ENCODE assay signal across 2 cellular contexts in the genomic region with DNA sequence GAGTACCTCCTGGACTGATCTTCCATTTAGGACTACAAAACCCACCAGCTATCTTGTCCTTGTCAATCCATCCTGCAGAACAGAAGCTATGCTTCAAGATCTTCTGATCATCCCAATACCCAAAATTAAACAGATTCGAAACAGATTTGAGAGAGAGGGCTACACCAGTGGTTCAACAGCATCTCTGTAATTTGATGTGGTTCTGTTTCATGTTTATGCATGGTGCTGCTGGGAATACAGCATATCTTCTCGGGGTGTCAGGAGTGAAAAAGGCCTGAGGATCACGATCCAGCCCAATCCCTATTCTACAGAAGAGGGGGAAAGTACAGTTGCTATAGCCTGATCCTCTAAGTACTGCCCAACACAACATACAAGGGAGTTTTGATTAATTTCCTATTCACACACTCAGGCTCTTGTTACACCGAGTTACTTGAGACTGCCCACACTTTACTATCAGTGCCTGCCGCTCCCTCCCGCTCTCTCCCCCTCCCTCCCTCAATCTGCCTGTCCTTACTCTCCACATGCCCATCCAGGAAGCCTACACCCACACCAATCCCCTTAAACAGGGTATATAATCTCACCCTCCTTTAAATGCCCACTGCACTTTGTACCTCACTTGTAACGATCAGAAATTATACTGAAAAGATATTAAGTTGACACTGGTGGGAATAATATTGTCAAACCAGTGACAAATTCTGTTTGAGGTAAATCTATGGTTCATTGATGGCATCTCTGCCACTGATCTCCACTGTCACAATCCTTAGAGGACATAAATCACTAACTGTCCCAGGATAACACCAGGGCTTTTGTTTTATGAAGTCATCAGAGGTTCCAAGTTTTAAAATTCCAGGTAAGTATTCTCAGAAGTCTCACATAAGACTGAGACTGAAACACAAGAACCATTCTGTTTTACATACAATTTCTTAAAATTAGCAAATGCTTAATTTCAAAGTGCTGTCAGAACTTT.
TF ChIP-seq lines count a peak whose summit lies in the region.

No MANE protein-coding gene starts in this region.

TF ChIP-seq in HEK293T, 16 proteins besides CTCF, POLR2A, EP300 and RAD21:
- no peak for TF ChIP-seq SUZ12 (IDR thresholded peaks at IDR 0.05)
- no peak for TF ChIP-seq HDGF (IDR thresholded peaks at IDR 0.05; ENCODE audit: borderline replicate concordance)
- TF ChIP-seq, protein P1, sequence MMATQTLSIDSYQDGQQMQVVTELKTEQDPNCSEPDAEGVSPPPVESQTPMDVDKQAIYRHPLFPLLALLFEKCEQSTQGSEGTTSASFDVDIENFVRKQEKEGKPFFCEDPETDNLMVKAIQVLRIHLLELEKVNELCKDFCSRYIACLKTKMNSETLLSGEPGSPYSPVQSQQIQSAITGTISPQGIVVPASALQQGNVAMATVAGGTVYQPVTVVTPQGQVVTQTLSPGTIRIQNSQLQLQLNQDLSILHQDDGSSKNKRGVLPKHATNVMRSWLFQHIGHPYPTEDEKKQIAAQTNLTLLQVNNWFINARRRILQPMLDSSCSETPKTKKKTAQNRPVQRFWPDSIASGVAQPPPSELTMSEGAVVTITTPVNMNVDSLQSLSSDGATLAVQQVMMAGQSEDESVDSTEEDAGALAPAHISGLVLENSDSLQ (IDR thresholded peaks at IDR 0.05), result peak; percentile 84

TF ChIP-seq in H1, 55 proteins besides CTCF, POLR2A, EP300 and RAD21:
- TF ChIP-seq RBBP5 (IDR thresholded peaks at IDR 0.05; ENCODE audit: borderline replicate concordance, low read depth, low read length), result peak; percentile 29; the same call in 1 of the 2 replicates
- peak; percentile 34; the same call in 1 of the 2 replicates for TF ChIP-seq SUZ12 (IDR thresholded peaks at IDR 0.05; ENCODE audit: low read length)
- 0 out of 4 replicates have a peak, but pooled peaks of 1 of the 2 experiments have one; percentile 50 for TF ChIP-seq SIN3A (conservative IDR thresholded peaks at IDR 0.05 in 1 of 2, IDR thresholded peaks at IDR 0.05 in 1 of 2; ENCODE audit: low read depth in 1 of 2, low read length in 2 of 2)
- no peak for TF ChIP-seq JUN (IDR thresholded peaks at IDR 0.05; ENCODE audit: low read depth, low read length)
